1 cellular context compared by ENCODE assay signal in the genomic region with DNA sequence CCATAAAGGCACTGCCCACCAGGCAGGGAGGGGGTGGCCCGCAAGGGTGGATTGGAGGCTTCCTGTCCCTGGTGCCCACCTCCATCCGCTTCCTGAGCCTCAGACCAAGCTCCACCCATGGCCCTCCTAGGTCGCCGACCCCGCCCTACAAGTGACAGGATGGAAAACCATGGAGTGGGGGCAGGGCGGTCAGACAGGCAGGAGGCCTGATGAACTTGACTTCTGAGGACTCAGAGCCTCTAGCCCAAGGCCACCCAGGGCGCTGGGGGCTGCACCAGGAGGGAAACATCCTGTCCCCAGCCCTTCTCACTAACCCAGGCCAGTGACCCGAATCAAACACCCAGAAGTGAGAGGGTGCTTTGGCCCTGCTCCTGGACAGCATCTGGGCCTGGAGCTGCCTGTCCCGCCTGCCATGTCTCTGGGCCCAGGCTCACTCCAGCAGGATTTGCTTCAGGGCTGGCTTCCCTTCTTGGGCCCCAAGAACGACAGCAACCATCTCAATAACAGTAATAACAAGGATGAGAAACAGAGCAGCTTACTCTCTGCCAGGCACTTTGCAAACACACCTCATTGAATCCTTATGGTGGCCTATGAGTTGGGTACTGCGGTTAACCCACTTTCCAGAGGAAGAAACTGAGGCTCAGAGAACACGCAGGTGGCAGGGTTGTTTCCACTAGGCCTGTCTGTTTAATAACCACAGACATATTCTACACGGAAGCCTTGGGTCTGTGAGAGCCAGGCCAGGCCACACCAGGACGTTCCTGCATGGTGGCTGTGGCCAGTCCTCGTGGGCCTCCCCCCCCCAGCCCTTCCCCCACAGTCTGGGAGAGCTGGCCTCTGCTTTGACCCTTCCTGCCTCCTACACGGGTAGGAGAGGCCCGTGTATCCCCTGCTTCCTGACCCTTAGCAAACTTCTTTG.
TF ChIP-seq lines count a peak whose summit lies in the region.

No MANE protein-coding gene starts in this region.

TF ChIP-seq in K562, 482 proteins besides CTCF, POLR2A, EP300 and RAD21 (continued from another document):
- TF ChIP-seq, protein P1, sequence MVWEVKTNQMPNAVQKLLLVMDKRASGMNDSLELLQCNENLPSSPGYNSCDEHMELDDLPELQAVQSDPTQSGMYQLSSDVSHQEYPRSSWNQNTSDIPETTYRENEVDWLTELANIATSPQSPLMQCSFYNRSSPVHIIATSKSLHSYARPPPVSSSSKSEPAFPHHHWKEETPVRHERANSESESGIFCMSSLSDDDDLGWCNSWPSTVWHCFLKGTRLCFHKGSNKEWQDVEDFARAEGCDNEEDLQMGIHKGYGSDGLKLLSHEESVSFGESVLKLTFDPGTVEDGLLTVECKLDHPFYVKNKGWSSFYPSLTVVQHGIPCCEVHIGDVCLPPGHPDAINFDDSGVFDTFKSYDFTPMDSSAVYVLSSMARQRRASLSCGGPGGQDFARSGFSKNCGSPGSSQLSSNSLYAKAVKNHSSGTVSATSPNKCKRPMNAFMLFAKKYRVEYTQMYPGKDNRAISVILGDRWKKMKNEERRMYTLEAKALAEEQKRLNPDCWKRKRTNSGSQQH (CRISPR knock-in tag; IDR thresholded peaks at IDR 0.05): no peak
- TF ChIP-seq RFX7 (CRISPR knock-in tag; IDR thresholded peaks at IDR 0.05): no peak
- TF ChIP-seq ATF1 (CRISPR knock-in tag; IDR thresholded peaks at IDR 0.05): no peak
- peak; percentile 43; the same call in 1 of the 2 replicates for TF ChIP-seq ATF1 (tag; IDR thresholded peaks at IDR 0.05)
- TF ChIP-seq TAF1 (IDR thresholded peaks at IDR 0.05; ENCODE audit: control insufficient read depth, extremely low read depth, insufficient read depth, low read length, severe bottlenecking): peak; percentile 76
- peak; percentile 82 for TF ChIP-seq CTBP1 (IDR thresholded peaks at IDR 0.05; ENCODE audit: borderline replicate concordance)
- TF ChIP-seq ZC3H4 (CRISPR knock-in tag; IDR thresholded peaks at IDR 0.05; ENCODE audit: borderline replicate concordance): no peak
- TF ChIP-seq, protein P2, sequence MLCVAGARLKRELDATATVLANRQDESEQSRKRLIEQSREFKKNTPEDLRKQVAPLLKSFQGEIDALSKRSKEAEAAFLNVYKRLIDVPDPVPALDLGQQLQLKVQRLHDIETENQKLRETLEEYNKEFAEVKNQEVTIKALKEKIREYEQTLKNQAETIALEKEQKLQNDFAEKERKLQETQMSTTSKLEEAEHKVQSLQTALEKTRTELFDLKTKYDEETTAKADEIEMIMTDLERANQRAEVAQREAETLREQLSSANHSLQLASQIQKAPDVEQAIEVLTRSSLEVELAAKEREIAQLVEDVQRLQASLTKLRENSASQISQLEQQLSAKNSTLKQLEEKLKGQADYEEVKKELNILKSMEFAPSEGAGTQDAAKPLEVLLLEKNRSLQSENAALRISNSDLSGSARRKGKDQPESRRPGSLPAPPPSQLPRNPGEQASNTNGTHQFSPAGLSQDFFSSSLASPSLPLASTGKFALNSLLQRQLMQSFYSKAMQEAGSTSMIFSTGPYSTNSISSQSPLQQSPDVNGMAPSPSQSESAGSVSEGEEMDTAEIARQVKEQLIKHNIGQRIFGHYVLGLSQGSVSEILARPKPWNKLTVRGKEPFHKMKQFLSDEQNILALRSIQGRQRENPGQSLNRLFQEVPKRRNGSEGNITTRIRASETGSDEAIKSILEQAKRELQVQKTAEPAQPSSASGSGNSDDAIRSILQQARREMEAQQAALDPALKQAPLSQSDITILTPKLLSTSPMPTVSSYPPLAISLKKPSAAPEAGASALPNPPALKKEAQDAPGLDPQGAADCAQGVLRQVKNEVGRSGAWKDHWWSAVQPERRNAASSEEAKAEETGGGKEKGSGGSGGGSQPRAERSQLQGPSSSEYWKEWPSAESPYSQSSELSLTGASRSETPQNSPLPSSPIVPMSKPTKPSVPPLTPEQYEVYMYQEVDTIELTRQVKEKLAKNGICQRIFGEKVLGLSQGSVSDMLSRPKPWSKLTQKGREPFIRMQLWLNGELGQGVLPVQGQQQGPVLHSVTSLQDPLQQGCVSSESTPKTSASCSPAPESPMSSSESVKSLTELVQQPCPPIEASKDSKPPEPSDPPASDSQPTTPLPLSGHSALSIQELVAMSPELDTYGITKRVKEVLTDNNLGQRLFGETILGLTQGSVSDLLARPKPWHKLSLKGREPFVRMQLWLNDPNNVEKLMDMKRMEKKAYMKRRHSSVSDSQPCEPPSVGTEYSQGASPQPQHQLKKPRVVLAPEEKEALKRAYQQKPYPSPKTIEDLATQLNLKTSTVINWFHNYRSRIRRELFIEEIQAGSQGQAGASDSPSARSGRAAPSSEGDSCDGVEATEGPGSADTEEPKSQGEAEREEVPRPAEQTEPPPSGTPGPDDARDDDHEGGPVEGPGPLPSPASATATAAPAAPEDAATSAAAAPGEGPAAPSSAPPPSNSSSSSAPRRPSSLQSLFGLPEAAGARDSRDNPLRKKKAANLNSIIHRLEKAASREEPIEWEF (CRISPR knock-in tag; IDR thresholded peaks at IDR 0.05): no peak
- TF ChIP-seq, protein P3, sequence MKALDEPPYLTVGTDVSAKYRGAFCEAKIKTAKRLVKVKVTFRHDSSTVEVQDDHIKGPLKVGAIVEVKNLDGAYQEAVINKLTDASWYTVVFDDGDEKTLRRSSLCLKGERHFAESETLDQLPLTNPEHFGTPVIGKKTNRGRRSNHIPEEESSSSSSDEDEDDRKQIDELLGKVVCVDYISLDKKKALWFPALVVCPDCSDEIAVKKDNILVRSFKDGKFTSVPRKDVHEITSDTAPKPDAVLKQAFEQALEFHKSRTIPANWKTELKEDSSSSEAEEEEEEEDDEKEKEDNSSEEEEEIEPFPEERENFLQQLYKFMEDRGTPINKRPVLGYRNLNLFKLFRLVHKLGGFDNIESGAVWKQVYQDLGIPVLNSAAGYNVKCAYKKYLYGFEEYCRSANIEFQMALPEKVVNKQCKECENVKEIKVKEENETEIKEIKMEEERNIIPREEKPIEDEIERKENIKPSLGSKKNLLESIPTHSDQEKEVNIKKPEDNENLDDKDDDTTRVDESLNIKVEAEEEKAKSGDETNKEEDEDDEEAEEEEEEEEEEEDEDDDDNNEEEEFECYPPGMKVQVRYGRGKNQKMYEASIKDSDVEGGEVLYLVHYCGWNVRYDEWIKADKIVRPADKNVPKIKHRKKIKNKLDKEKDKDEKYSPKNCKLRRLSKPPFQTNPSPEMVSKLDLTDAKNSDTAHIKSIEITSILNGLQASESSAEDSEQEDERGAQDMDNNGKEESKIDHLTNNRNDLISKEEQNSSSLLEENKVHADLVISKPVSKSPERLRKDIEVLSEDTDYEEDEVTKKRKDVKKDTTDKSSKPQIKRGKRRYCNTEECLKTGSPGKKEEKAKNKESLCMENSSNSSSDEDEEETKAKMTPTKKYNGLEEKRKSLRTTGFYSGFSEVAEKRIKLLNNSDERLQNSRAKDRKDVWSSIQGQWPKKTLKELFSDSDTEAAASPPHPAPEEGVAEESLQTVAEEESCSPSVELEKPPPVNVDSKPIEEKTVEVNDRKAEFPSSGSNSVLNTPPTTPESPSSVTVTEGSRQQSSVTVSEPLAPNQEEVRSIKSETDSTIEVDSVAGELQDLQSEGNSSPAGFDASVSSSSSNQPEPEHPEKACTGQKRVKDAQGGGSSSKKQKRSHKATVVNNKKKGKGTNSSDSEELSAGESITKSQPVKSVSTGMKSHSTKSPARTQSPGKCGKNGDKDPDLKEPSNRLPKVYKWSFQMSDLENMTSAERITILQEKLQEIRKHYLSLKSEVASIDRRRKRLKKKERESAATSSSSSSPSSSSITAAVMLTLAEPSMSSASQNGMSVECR (CRISPR knock-in tag; IDR thresholded peaks at IDR 0.05): 0 out of 2 replicates have a peak, but pooled peaks have one; percentile 35
- TF ChIP-seq MED1 (CRISPR knock-in tag; IDR thresholded peaks at IDR 0.05; ENCODE audit: borderline replicate concordance): no peak
- no peak for TF ChIP-seq CBX5 (IDR thresholded peaks at IDR 0.05; ENCODE audit: borderline replicate concordance, low read depth)
- TF ChIP-seq, protein P4, sequence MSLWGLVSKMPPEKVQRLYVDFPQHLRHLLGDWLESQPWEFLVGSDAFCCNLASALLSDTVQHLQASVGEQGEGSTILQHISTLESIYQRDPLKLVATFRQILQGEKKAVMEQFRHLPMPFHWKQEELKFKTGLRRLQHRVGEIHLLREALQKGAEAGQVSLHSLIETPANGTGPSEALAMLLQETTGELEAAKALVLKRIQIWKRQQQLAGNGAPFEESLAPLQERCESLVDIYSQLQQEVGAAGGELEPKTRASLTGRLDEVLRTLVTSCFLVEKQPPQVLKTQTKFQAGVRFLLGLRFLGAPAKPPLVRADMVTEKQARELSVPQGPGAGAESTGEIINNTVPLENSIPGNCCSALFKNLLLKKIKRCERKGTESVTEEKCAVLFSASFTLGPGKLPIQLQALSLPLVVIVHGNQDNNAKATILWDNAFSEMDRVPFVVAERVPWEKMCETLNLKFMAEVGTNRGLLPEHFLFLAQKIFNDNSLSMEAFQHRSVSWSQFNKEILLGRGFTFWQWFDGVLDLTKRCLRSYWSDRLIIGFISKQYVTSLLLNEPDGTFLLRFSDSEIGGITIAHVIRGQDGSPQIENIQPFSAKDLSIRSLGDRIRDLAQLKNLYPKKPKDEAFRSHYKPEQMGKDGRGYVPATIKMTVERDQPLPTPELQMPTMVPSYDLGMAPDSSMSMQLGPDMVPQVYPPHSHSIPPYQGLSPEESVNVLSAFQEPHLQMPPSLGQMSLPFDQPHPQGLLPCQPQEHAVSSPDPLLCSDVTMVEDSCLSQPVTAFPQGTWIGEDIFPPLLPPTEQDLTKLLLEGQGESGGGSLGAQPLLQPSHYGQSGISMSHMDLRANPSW (CRISPR knock-in tag; IDR thresholded peaks at IDR 0.05): no peak
- TF ChIP-seq RBM14 (IDR thresholded peaks at IDR 0.05; ENCODE audit: borderline replicate concordance, insufficient read depth, low read depth, low read length): no peak
